In genomic region chr21:44756416-44757185, GRCh38 we compare ENCODE assay signal across 19 cellular contexts. TPM values are rescaled to one million over a fixed set of nuclear protein-coding genes. Genes with fewer than 3 reads are reported as not detected.
DNase-seq lines count a peak whose midpoint lies in the region; ATAC-seq and TF ChIP-seq lines count a peak whose summit lies in the region.
"Had no signal": no experiment of that assay in that cellular context is flagged by ENCODE, and none has a peak within 500 bp of the region (broad histone marks: within the 10 kb centered on the region; RNA-seq: fewer than 3 reads in every experiment).

No MANE protein-coding gene starts in this region.

- TF ChIP-seq CTCF in epithelial cell of esophagus (IDR thresholded peaks at IDR 0.05; ENCODE audit: insufficient read depth, low read depth, low read length, missing control alignments) = no peak
- no peak for TF ChIP-seq CTCF in neural crest cell (conservative IDR thresholded peaks at IDR 0.05)
- TF ChIP-seq CTCF in GM13977 (IDR thresholded peaks at IDR 0.05; ENCODE audit: extremely low read depth, insufficient read depth, missing control alignments) = no peak

- H3K27ac Mint-ChIP-seq in T-helper 17 cell = peak overlapping the region; percentile 47
- peak overlapping the region; percentile 85 for H3K27ac Mint-ChIP-seq in neural crest cell (ENCODE audit: unreplicated experiment)
- no peak overlapping the region for H3K27ac Mint-ChIP-seq in activated naive CD8-positive, alpha-beta T cell treated with anti-CD3 and anti-CD28 coated beads, Interleukin-2, amount 50 U/mL, for 24 hours

- H3K4me3 Mint-ChIP-seq in T-helper 17 cell = no peak overlapping the region
- H3K4me3 Mint-ChIP-seq in neural crest cell = no peak overlapping the region
- no peak overlapping the region for H3K4me3 Mint-ChIP-seq in activated naive CD8-positive, alpha-beta T cell treated with anti-CD3 and anti-CD28 coated beads, Interleukin-2, amount 50 U/mL, for 24 hours
- H3K4me3 Mint-ChIP-seq: CD8-positive, alpha-beta memory T cell had no signal

- H3K27me3 Mint-ChIP-seq in T-helper 17 cell = peaks cover 4% of the 10 kb centered on the region
- no peaks in the 10 kb centered on the region for H3K27me3 Mint-ChIP-seq in neural crest cell (ENCODE audit: low read depth)
- peaks cover 2% of the 10 kb centered on the region for H3K27me3 Mint-ChIP-seq in activated naive CD8-positive, alpha-beta T cell treated with anti-CD3 and anti-CD28 coated beads, Interleukin-2, amount 50 U/mL, for 24 hours
- H3K27me3 Mint-ChIP-seq: CD8-positive, alpha-beta memory T cell had no signal

- H3K9me3 Mint-ChIP-seq in neural crest cell = no peaks in the 10 kb centered on the region
- no peaks in the 10 kb centered on the region for H3K9me3 Mint-ChIP-seq in activated naive CD8-positive, alpha-beta T cell treated with anti-CD3 and anti-CD28 coated beads, Interleukin-2, amount 50 U/mL, for 24 hours
- H3K9me3 Mint-ChIP-seq: CD8-positive, alpha-beta memory T cell had no signal

- ATAC-seq in T-helper 17 cell = no peak
- no peak for ATAC-seq in activated naive CD8-positive, alpha-beta T cell treated with anti-CD3 and anti-CD28 coated beads, Interleukin-2, amount 50 U/mL, for 24 hours
- ATAC-seq: A549 had no signal

- H3K36me3 Mint-ChIP-seq in T-helper 17 cell (ENCODE audit: low read depth) (no peaks in the 10 kb centered on the region), neural crest cell (ENCODE audit: low read depth) (peaks cover 2% of the 10 kb centered on the region)
- H3K36me3 Mint-ChIP-seq in activated naive CD8-positive, alpha-beta T cell treated with anti-CD3 and anti-CD28 coated beads, Interleukin-2, amount 50 U/mL, for 24 hours (ENCODE audit: low read depth) = no peaks in the 10 kb centered on the region
- H3K36me3 Mint-ChIP-seq: CD8-positive, alpha-beta memory T cell had no signal

- DNase-seq in ELR (ENCODE audit: low read depth) = peak; percentile 32
- no peak for DNase-seq in T-helper 17 cell
- peak; percentile 72 for DNase-seq in epithelial cell of esophagus (ENCODE audit: low read depth)
- DNase-seq in neural crest cell (ENCODE audit: low read depth, low spot score) = no peak
- no peak for DNase-seq in activated naive CD8-positive, alpha-beta T cell treated with anti-CD3 and anti-CD28 coated beads, Interleukin-2, amount 50 U/mL, for 24 hours
- DNase-seq in cerebellar nuclear complex (lab: John Stamatoyannopoulos, UW) = no peak
- DNase-seq in GM13977 (ENCODE audit: low spot score) = no peak
- DNase-seq in NCI-H1930 (lab: John Stamatoyannopoulos, UW) = no peak
- DNase-seq: DMS53, NCI-H1092 treated with DMSO at 0.1 percent for 48 hours, NCI-H146, NCI-H2081 treated with DMSO at 0.1 percent for 48 hours, NCI-H446 treated with DMSO at 0.1 percent for 48 hours, SHP77 had no signal

- H3K4me1 Mint-ChIP-seq in T-helper 17 cell (peaks cover 5% of the 10 kb centered on the region), neural crest cell (no peaks in the 10 kb centered on the region)
- H3K4me1 Mint-ChIP-seq in activated naive CD8-positive, alpha-beta T cell treated with anti-CD3 and anti-CD28 coated beads, Interleukin-2, amount 50 U/mL, for 24 hours = no peaks in the 10 kb centered on the region

- no peak overlapping the region for H3K4me3 ChIP-seq in epithelial cell of esophagus (ENCODE audit: low read length)
- H3K4me3 ChIP-seq: A549; BLaER1 treated with 17β-estradiol and CSF1 and Interleukin-3, amounts not matched to agents 10 nM and 100 nM had no signal

- H3K9me3 ChIP-seq in T-helper 17 cell (ENCODE audit: control insufficient read depth, low read length, poor library complexity, severe bottlenecking) = no peaks in the 10 kb centered on the region
- H3K9me3 ChIP-seq: A549 had no signal

- in situ Hi-C loops in GM13977 (cut with MboI; ENCODE audit: low pct_unique_long_range_greater_than_20kb, low sequenced_read_pairs, unreplicated experiment) = no loop called here

RNA-seq across cellular contexts. Expression of gene UBE2G2, which starts 45.0 kb away (rescaled TPM):
- total RNA-seq in T-helper 17 cell = 100 to 1,000 TPM; 124 TPM
- total RNA-seq in neural crest cell = 108 and 111 TPM in 2 replicates

RNA-seq across cellular contexts. Expression of gene TSPEAR, which starts 45.2 kb away (rescaled TPM):
- total RNA-seq in T-helper 17 cell = not detected
- not detected in 2 replicates for total RNA-seq in neural crest cell
- total RNA-seq: CD8-positive, alpha-beta memory T cell; LHCN-M2 had no signal

RNA-seq across cellular contexts. Expression of gene KRTAP10-12, which starts 59.6 kb away (rescaled TPM):
- total RNA-seq in T-helper 17 cell (not detected), neural crest cell (not detected in 2 replicates)
- total RNA-seq: CD8-positive, alpha-beta memory T cell; H4; LHCN-M2 had no signal

Comparison
In these comparisons a context has a peak if more than half of its experiments do, and no peak if none do; other contexts are left out.
1. DNase-seq: peak in ELR (single experiment) and epithelial cell of esophagus (single experiment); none in T-helper 17 cell (0 of 3), neural crest cell (single experiment), activated naive CD8-positive, alpha-beta T cell treated with anti-CD3 and anti-CD28 coated beads, Interleukin-2, amount 50 U/mL, for 24 hours (single experiment), cerebellar nuclear complex (0 of 2), GM13977 (single experiment) and NCI-H1930 (0 of 2).